ENCODE assay signal across 13 cellular contexts in genomic region chr1:199279872-199280649, GRCh38.
DNase-seq lines count a peak whose midpoint lies in the region; ATAC-seq, FAIRE-seq and TF ChIP-seq lines count a peak whose summit lies in the region.
"Had no signal": no experiment of that assay in that cellular context is flagged by ENCODE, and none has a peak within 500 bp of the region (broad histone marks: within the 10 kb centered on the region; RNA-seq: fewer than 3 reads in every experiment).

No MANE protein-coding gene starts in this region.

- DNase-seq in GM12865 (ENCODE audit: low read depth) = peak; percentile 70
- DNase-seq in HT1080 (ENCODE audit: low read depth) = peak; percentile 24
- peak; percentile 54 for DNase-seq in fibroblast of the aortic adventitia (ENCODE audit: low read depth)
- DNase-seq in pancreas = no peak
- no peak for DNase-seq in T1000 (lab: John Stamatoyannopoulos, UW)
- no peak for DNase-seq in effector memory CD8-positive, alpha-beta T cell
- DNase-seq: DMS 273 treated with DMSO at 0.1 percent for 48 hours, NCI-H69, upper lobe of left lung had no signal

- H3K36me3 ChIP-seq in pancreas = no peaks in the 10 kb centered on the region
- H3K36me3 ChIP-seq: upper lobe of left lung had no signal

- FAIRE-seq in pancreas (lab: Jason Lieb, UNC) = no peak
- FAIRE-seq: frontal cortex had no signal

- 91 to 97% methylated on average over 4 of the region's 4 CpGs for WGBS in pancreas, 2 donors

- no peak overlapping the region for H3K27ac ChIP-seq in pancreas
- H3K27ac ChIP-seq: upper lobe of left lung had no signal

- no peaks in the 10 kb centered on the region for H3K9me3 Mint-ChIP-seq in effector memory CD8-positive, alpha-beta T cell
- H3K9me3 Mint-ChIP-seq: T-helper 2 cell treated with Interferon-gamma antibody and Interleukin-4, amounts not matched to agents 5 μg/mL and 100 μg/mL, for 36 hours had no signal

- TF ChIP-seq CTCF in GM12865 (IDR thresholded peaks at IDR 0.05; ENCODE audit: insufficient read depth, low read depth, low read length, missing control alignments) (peak; percentile 12), fibroblast of the aortic adventitia (IDR thresholded peaks at IDR 0.05; ENCODE audit: insufficient read depth, low read length) (no peak), pancreas (IDR thresholded peaks at IDR 0.05) (no peak)

- H3K4me1 ChIP-seq in pancreas = no peaks in the 10 kb centered on the region
- H3K4me1 ChIP-seq: upper lobe of left lung had no signal

- no peaks in the 10 kb centered on the region for H3K9me3 ChIP-seq in pancreas
- H3K9me3 ChIP-seq: upper lobe of left lung had no signal

- ATAC-seq in GM21515 (IDR thresholded peaks at IDR 0.05; ENCODE audit: unreplicated experiment) (peak; percentile 54), GM21526 (IDR thresholded peaks at IDR 0.05; ENCODE audit: low FRiP score, unreplicated experiment) (no peak), pancreas (no peak)
- ATAC-seq in effector memory CD8-positive, alpha-beta T cell (replicated peaks) = no peak

- H3K4me3 ChIP-seq in GM12865 (ENCODE audit: low read depth, low read length) (no peak overlapping the region), fibroblast of the aortic adventitia (ENCODE audit: low read depth, low read length) (no peak overlapping the region), pancreas (no peak overlapping the region)
- H3K4me3 ChIP-seq: upper lobe of left lung had no signal

- H3K4me1 Mint-ChIP-seq in effector memory CD8-positive, alpha-beta T cell (ENCODE audit: low read depth in 2 of 2) = no peaks in the 10 kb centered on the region

- peaks cover 0 to 4% of the 10 kb centered on the region in 2 donors for H3K27me3 Mint-ChIP-seq in effector memory CD8-positive, alpha-beta T cell

- H3K27me3 ChIP-seq in pancreas = no peaks in the 10 kb centered on the region
- H3K27me3 ChIP-seq: upper lobe of left lung had no signal

- H3K27ac Mint-ChIP-seq in effector memory CD8-positive, alpha-beta T cell = no peak overlapping the region
- H3K27ac Mint-ChIP-seq: T-helper 2 cell treated with Interferon-gamma antibody and Interleukin-4, amounts not matched to agents 5 μg/mL and 100 μg/mL, for 36 hours had no signal

- H3K36me3 Mint-ChIP-seq in effector memory CD8-positive, alpha-beta T cell (ENCODE audit: insufficient read depth) = no peaks in the 10 kb centered on the region

- no peak overlapping the region for H3K4me3 Mint-ChIP-seq in effector memory CD8-positive, alpha-beta T cell
- H3K4me3 Mint-ChIP-seq: T-helper 2 cell treated with Interferon-gamma antibody and Interleukin-4, amounts not matched to agents 5 μg/mL and 100 μg/mL, for 36 hours had no signal

- intact Hi-C loops in pancreas (cut with DNase I) = no loop called here

Comparison
In these comparisons a context has a peak if more than half of its experiments do, and no peak if none do; other contexts are left out.
1. DNase-seq: peak in GM12865 (single experiment), HT1080 (single experiment) and fibroblast of the aortic adventitia (single experiment); none in pancreas (0 of 6), T1000 (single experiment) and effector memory CD8-positive, alpha-beta T cell (0 of 3).